Comparison of ENCODE assay signal across 12 cellular contexts in genomic region chr9:88390371-88390990, GRCh38. TPM values are rescaled to one million over a fixed set of nuclear protein-coding genes. Genes with fewer than 3 reads are reported as not detected.
DNase-seq lines count a peak whose midpoint lies in the region; ATAC-seq and TF ChIP-seq lines count a peak whose summit lies in the region.
"Had no signal": no experiment of that assay in that cellular context is flagged by ENCODE, and none has a peak within 500 bp of the region (broad histone marks: within the 10 kb centered on the region; RNA-seq: fewer than 3 reads in every experiment).

No MANE protein-coding gene starts in this region.

- H3K27me3 ChIP-seq in Peyer's patch: no peaks in the 10 kb centered on the region
- H3K27me3 ChIP-seq: tibial nerve had no signal

- no peaks in the 10 kb centered on the region for H3K9me3 ChIP-seq in Peyer's patch
- H3K9me3 ChIP-seq: tibial nerve had no signal

- TF ChIP-seq CTCF in retinal pigment epithelial cell (conservative IDR thresholded peaks at IDR 0.05; ENCODE audit: low read depth, low read length) (no peak), Peyer's patch (IDR thresholded peaks at IDR 0.05) (no peak)

- TF ChIP-seq POLR2A in Peyer's patch (IDR thresholded peaks at IDR 0.05): no peak

- no peaks in the 10 kb centered on the region for H3K27me3 Mint-ChIP-seq in T-helper 2 cell treated with Interferon-gamma antibody and Interleukin-4, amounts not matched to agents 5 μg/mL and 100 μg/mL, for 36 hours (ENCODE audit: low read depth)
- H3K27me3 Mint-ChIP-seq in T-cell: no peaks in the 10 kb centered on the region

- POLR2A ChIA-PET in T-cell (lab: Charles Lee): no interaction called here

- H3K4me3 Mint-ChIP-seq in T-helper 2 cell treated with Interferon-gamma antibody and Interleukin-4, amounts not matched to agents 5 μg/mL and 100 μg/mL, for 36 hours: peak overlapping the region; percentile 5
- peak overlapping the region; percentile 29 to 91 (median 86) for H3K4me3 Mint-ChIP-seq in T-cell

- peaks cover 28% of the 10 kb centered on the region for H3K4me1 Mint-ChIP-seq in T-helper 2 cell treated with Interferon-gamma antibody and Interleukin-4, amounts not matched to agents 5 μg/mL and 100 μg/mL, for 36 hours (ENCODE audit: low read depth)
- H3K4me1 Mint-ChIP-seq in T-cell: peaks cover 29 to 44% (median 41%) of the 10 kb centered on the region in 3 donors

- DNase-seq in T-helper 2 cell treated with Interferon-gamma antibody and Interleukin-4, amounts not matched to agents 5 μg/mL and 100 μg/mL, for 36 hours (ENCODE audit: low spot score): no peak
- no peak for DNase-seq in T-helper 2 cell
- DNase-seq in T-cell: no peak
- peak; percentile 88 for DNase-seq in fibroblast of peridontal ligament (ENCODE audit: extremely low read depth)
- no peak for DNase-seq in retinal pigment epithelial cell (ENCODE audit: low read depth)
- no peak for DNase-seq in Peyer's patch
- DNase-seq in hippocampal formation (lab: John Stamatoyannopoulos, UW): no peak
- no peak for DNase-seq in middle frontal gyrus (ENCODE audit: extremely low spot score, low spot score)
- DNase-seq: left ventricle myocardium superior, NCI-H1694, SIG-M5 had no signal

- no peak overlapping the region for H3K27ac Mint-ChIP-seq in T-helper 2 cell treated with Interferon-gamma antibody and Interleukin-4, amounts not matched to agents 5 μg/mL and 100 μg/mL, for 36 hours
- H3K27ac Mint-ChIP-seq in T-cell: no peak overlapping the region

- no peaks in the 10 kb centered on the region for H3K36me3 ChIP-seq in Peyer's patch
- H3K36me3 ChIP-seq: tibial nerve had no signal

- ATAC-seq in T-cell (replicated peaks in 1 of 4): no peak
- ATAC-seq: left ventricle myocardium superior had no signal

- peaks cover 0 to 18% (median 0%) of the 10 kb centered on the region in 4 donors for H3K4me1 ChIP-seq in Peyer's patch

- peaks cover 14% of the 10 kb centered on the region for H3K36me3 Mint-ChIP-seq in T-helper 2 cell treated with Interferon-gamma antibody and Interleukin-4, amounts not matched to agents 5 μg/mL and 100 μg/mL, for 36 hours (ENCODE audit: low read depth)
- peaks cover 7% of the 10 kb centered on the region for H3K36me3 Mint-ChIP-seq in T-cell

- no peak overlapping the region for H3K27ac ChIP-seq in Peyer's patch

- H3K9me3 Mint-ChIP-seq in T-helper 2 cell treated with Interferon-gamma antibody and Interleukin-4, amounts not matched to agents 5 μg/mL and 100 μg/mL, for 36 hours: no peaks in the 10 kb centered on the region
- H3K9me3 Mint-ChIP-seq in T-cell: no peaks in the 10 kb centered on the region

- peak overlapping the region; percentile 86 for H3K4me3 ChIP-seq in retinal pigment epithelial cell (ENCODE audit: low read length)
- no peak overlapping the region for H3K4me3 ChIP-seq in Peyer's patch

- CTCF ChIA-PET in T-cell (lab: Charles Lee): interaction anchor here in 1 of 2 donors (0.6 kb wide), 1 partner anchor 44 kb away, joined by 5 read pairs; no protein-coding TSS in a partner anchor

RNA-seq across cellular contexts. Expression of gene SPIN1, which starts 2.2 kb away (rescaled TPM):
- total RNA-seq in T-cell (10 to 100 TPM; 24.8 to 35.0 (median 29.4) TPM), Peyer's patch (10 to 100 TPM; 48.9 to 57.8 (median 53.7) TPM)
